14 cellular contexts compared by ENCODE assay signal in genomic region chr11:86288776-86289507, GRCh38. TPM values are rescaled to one million over a fixed set of nuclear protein-coding genes. Genes with fewer than 3 reads are reported as not detected.
A peak's percentile ranks its signal among the peaks of the same experiment; 100 is the strongest.
DNase-seq lines count a peak whose midpoint lies in the region; ATAC-seq and TF ChIP-seq lines count a peak whose summit lies in the region.
"Had no signal": no experiment of that assay in that cellular context is flagged by ENCODE, and none has a peak within 500 bp of the region (broad histone marks: within the 10 kb centered on the region; RNA-seq: fewer than 3 reads in every experiment).

No MANE protein-coding gene starts in this region.

- H3F3A ChIP-seq in smooth muscle cell (ENCODE audit: low read depth): peaks cover 6% of the 10 kb centered on the region

- H3K9me3 ChIP-seq in Karpas-422 (ENCODE audit: low read length) (no peaks in the 10 kb centered on the region), smooth muscle cell (replicated peaks; ENCODE audit: low read depth) (no peaks in the 10 kb centered on the region)
- H3K9me3 ChIP-seq: sigmoid colon, SK-N-SH, vagina had no signal

- CTCF ChIA-PET in activated naive CD4-positive, alpha-beta T cell treated with anti-CD3 and anti-CD28 coated beads for 36 hours (lab: Charles Lee): interaction anchor here (0.6 to 3.0 kb wide), 6 partner anchors 27 to 435 kb away, joined by 3 to 13 read pairs (median 4); no protein-coding TSS in a partner anchor
- CTCF ChIA-PET in activated naive CD4-positive, alpha-beta T cell treated with anti-CD3 and anti-CD28 coated beads, Interleukin-2, amount 10 ng/mL, durations not matched to agents 7 days and 5 days (lab: Charles Lee): interaction anchor here (1.1 to 2.5 kb wide), 3 partner anchors 83 to 346 kb away, joined by 3 to 9 read pairs (median 4); no protein-coding TSS in a partner anchor

- H3K4me3 ChIP-seq in Karpas-422 (ENCODE audit: low read length): no peak overlapping the region
- no peak overlapping the region for H3K4me3 ChIP-seq in smooth muscle cell
- H3K4me3 ChIP-seq: GM23338, sigmoid colon, vagina had no signal

- H3K9me2 ChIP-seq in Karpas-422 (replicated peaks; ENCODE audit: insufficient read depth, low read length): no peaks in the 10 kb centered on the region
- H3K9me2 ChIP-seq: SK-N-SH had no signal

- no peak overlapping the region for H3K27ac ChIP-seq in Karpas-422 (ENCODE audit: low read length)
- H3K27ac ChIP-seq in smooth muscle cell (ENCODE audit: low read depth): peak overlapping the region; percentile 65
- H3K27ac ChIP-seq: epithelial cell of prostate, sigmoid colon, vagina had no signal

- intact Hi-C loops in activated naive CD4-positive, alpha-beta T cell treated with anti-CD3 and anti-CD28 coated beads for 36 hours (cut with micrococcal nuclease): loop anchor here (5.0 kb wide), 1 partner anchor 213 kb away; no protein-coding TSS in a partner anchor

- no peaks in the 10 kb centered on the region for H3K79me2 ChIP-seq in Karpas-422 (ENCODE audit: low read length)
- no peaks in the 10 kb centered on the region for H3K79me2 ChIP-seq in smooth muscle cell (ENCODE audit: low read depth)

- no peaks in the 10 kb centered on the region for H3K27me3 Mint-ChIP-seq in activated naive CD4-positive, alpha-beta T cell treated with anti-CD3 and anti-CD28 coated beads for 36 hours (ENCODE audit: low read depth)
- no peaks in the 10 kb centered on the region for H3K27me3 Mint-ChIP-seq in activated naive CD4-positive, alpha-beta T cell treated with anti-CD3 and anti-CD28 coated beads, Interleukin-2, amount 10 ng/mL, durations not matched to agents 7 days and 5 days
- H3K27me3 Mint-ChIP-seq in central memory CD8-positive, alpha-beta T cell: no peaks in the 10 kb centered on the region

- H3K9me3 Mint-ChIP-seq in activated naive CD4-positive, alpha-beta T cell treated with anti-CD3 and anti-CD28 coated beads for 36 hours: peaks cover 4% of the 10 kb centered on the region
- H3K9me3 Mint-ChIP-seq in activated naive CD4-positive, alpha-beta T cell treated with anti-CD3 and anti-CD28 coated beads, Interleukin-2, amount 10 ng/mL, durations not matched to agents 7 days and 5 days: no peaks in the 10 kb centered on the region
- no peaks in the 10 kb centered on the region for H3K9me3 Mint-ChIP-seq in central memory CD8-positive, alpha-beta T cell
- H3K9me3 Mint-ChIP-seq: GM23338 had no signal

- H3K4me1 Mint-ChIP-seq in activated naive CD4-positive, alpha-beta T cell treated with anti-CD3 and anti-CD28 coated beads for 36 hours (ENCODE audit: low read depth): peaks cover 76% of the 10 kb centered on the region
- H3K4me1 Mint-ChIP-seq in activated naive CD4-positive, alpha-beta T cell treated with anti-CD3 and anti-CD28 coated beads, Interleukin-2, amount 10 ng/mL, durations not matched to agents 7 days and 5 days: peaks cover 57% of the 10 kb centered on the region
- peaks cover 22% of the 10 kb centered on the region for H3K4me1 Mint-ChIP-seq in central memory CD8-positive, alpha-beta T cell

- H3K27ac Mint-ChIP-seq in activated naive CD4-positive, alpha-beta T cell treated with anti-CD3 and anti-CD28 coated beads for 36 hours: no peak overlapping the region
- H3K27ac Mint-ChIP-seq in activated naive CD4-positive, alpha-beta T cell treated with anti-CD3 and anti-CD28 coated beads, Interleukin-2, amount 10 ng/mL, durations not matched to agents 7 days and 5 days: no peak overlapping the region
- H3K27ac Mint-ChIP-seq in central memory CD8-positive, alpha-beta T cell (ENCODE audit: low read depth): peak overlapping the region; percentile 38
- H3K27ac Mint-ChIP-seq: GM23338 had no signal

- no peak for TF ChIP-seq CTCF in smooth muscle cell (IDR thresholded peaks at IDR 0.05; ENCODE audit: borderline replicate concordance, insufficient read depth, poor library complexity, severe bottlenecking)

- H3K4me3 Mint-ChIP-seq in activated naive CD4-positive, alpha-beta T cell treated with anti-CD3 and anti-CD28 coated beads for 36 hours: no peak overlapping the region
- no peak overlapping the region for H3K4me3 Mint-ChIP-seq in activated naive CD4-positive, alpha-beta T cell treated with anti-CD3 and anti-CD28 coated beads, Interleukin-2, amount 10 ng/mL, durations not matched to agents 7 days and 5 days
- H3K4me3 Mint-ChIP-seq in central memory CD8-positive, alpha-beta T cell: no peak overlapping the region
- H3K4me3 Mint-ChIP-seq: GM23338 had no signal

- H3K36me3 ChIP-seq in Karpas-422 (ENCODE audit: insufficient read depth, low read length) (peaks cover 5% of the 10 kb centered on the region; the same call in 1 of the 2 replicates), smooth muscle cell (ENCODE audit: low read depth) (no peaks in the 10 kb centered on the region)
- H3K36me3 ChIP-seq: vagina had no signal

- H3K4me2 ChIP-seq in Karpas-422 (ENCODE audit: low read depth, low read length, poor library complexity, severe bottlenecking) (no peak overlapping the region), smooth muscle cell (peak overlapping the region; percentile 25)
- H3K4me2 ChIP-seq: GM23338, SK-N-SH had no signal

- peaks cover 32% of the 10 kb centered on the region for H3K4me1 ChIP-seq in Karpas-422 (ENCODE audit: low read length)
- H3K4me1 ChIP-seq in smooth muscle cell (ENCODE audit: low read depth): no peaks in the 10 kb centered on the region
- H3K4me1 ChIP-seq: sigmoid colon, vagina had no signal

- peaks cover 15% of the 10 kb centered on the region for H3K36me3 Mint-ChIP-seq in activated naive CD4-positive, alpha-beta T cell treated with anti-CD3 and anti-CD28 coated beads for 36 hours (ENCODE audit: low read depth)
- peaks cover 10% of the 10 kb centered on the region for H3K36me3 Mint-ChIP-seq in activated naive CD4-positive, alpha-beta T cell treated with anti-CD3 and anti-CD28 coated beads, Interleukin-2, amount 10 ng/mL, durations not matched to agents 7 days and 5 days
- H3K36me3 Mint-ChIP-seq in central memory CD8-positive, alpha-beta T cell (ENCODE audit: insufficient read depth): peaks cover 6% of the 10 kb centered on the region

- DNase-seq in activated naive CD4-positive, alpha-beta T cell treated with anti-CD3 and anti-CD28 coated beads for 36 hours: peak; percentile 48
- DNase-seq in activated naive CD4-positive, alpha-beta T cell treated with anti-CD3 and anti-CD28 coated beads, Interleukin-2, amount 10 ng/mL, durations not matched to agents 7 days and 5 days: no peak
- peak; percentile 69 for DNase-seq in Karpas-422
- no peak for DNase-seq in central memory CD8-positive, alpha-beta T cell (ENCODE audit: low spot score in 2 of 2)
- no peak for DNase-seq in smooth muscle cell (lab: John Stamatoyannopoulos, UW; ENCODE audit: unreplicated experiment)
- no peak for DNase-seq in activated gamma-delta T cell treated with Interleukin-2 at 50 U/mL for 16 hours
- no peak for DNase-seq in NCI-H526 treated with DMSO at 0.1 percent for 48 hours (lab: John Stamatoyannopoulos, UW)
- DNase-seq: NCI-H146, sigmoid colon, SK-N-SH had no signal

- no peak overlapping the region for H3K9ac ChIP-seq in Karpas-422 (ENCODE audit: low read length)
- H3K9ac ChIP-seq in smooth muscle cell (ENCODE audit: low read depth): no peak overlapping the region
- H3K9ac ChIP-seq: SK-N-SH had no signal

- H3K27me3 ChIP-seq in Karpas-422 (ENCODE audit: low read length): no peaks in the 10 kb centered on the region
- no peaks in the 10 kb centered on the region for H3K27me3 ChIP-seq in smooth muscle cell (ENCODE audit: low read depth)
- H3K27me3 ChIP-seq: sigmoid colon, vagina had no signal

- H4K20me1 ChIP-seq in Karpas-422 (ENCODE audit: insufficient read depth, low read depth, low read length) (peaks cover 6% of the 10 kb centered on the region; the same call in 1 of the 2 replicates), smooth muscle cell (ENCODE audit: low read depth) (no peaks in the 10 kb centered on the region)

- H2AFZ ChIP-seq in Karpas-422 (ENCODE audit: low read length) (no peak overlapping the region), smooth muscle cell (ENCODE audit: low read depth) (no peak overlapping the region)
- H2AFZ ChIP-seq: GM23338 had no signal

- WGBS in smooth muscle cell (ENCODE audit: low lambda C conversion rate): 46% methylated on average over 7 of the region's 7 CpGs

- no peak for ATAC-seq in central memory CD8-positive, alpha-beta T cell (replicated peaks; ENCODE audit: extremely low read depth, poor library complexity, severe bottlenecking)
- ATAC-seq in HG03571 (IDR thresholded peaks at IDR 0.05; ENCODE audit: unreplicated experiment): no peak
- ATAC-seq: GM23338 had no signal

RNA-seq across cellular contexts. Expression of gene HIKESHI, which starts 13.1 kb away (rescaled TPM):
- 10 to 100 TPM; 40.4 to 41.9 TPM for total RNA-seq in activated naive CD4-positive, alpha-beta T cell treated with anti-CD3 and anti-CD28 coated beads for 36 hours
- 73.4 and 172 TPM in 2 replicates for total RNA-seq in Karpas-422 (2014; rRNA removed; shearing (Covaris generic); ENCODE audit: low replicate concordance)
- total RNA-seq in smooth muscle cell: 63.0 and 75.3 TPM in 2 replicates
- polyA plus RNA-seq in smooth muscle cell: 71.1 and 75.1 TPM in 2 replicates

RNA-seq across cellular contexts. Expression of gene EED, which starts 44.4 kb away (rescaled TPM):
- 10 to 100 TPM; 60.4 to 61.0 TPM for total RNA-seq in activated naive CD4-positive, alpha-beta T cell treated with anti-CD3 and anti-CD28 coated beads for 36 hours
- total RNA-seq in Karpas-422 (2014; rRNA removed; shearing (Covaris generic); ENCODE audit: low replicate concordance): 100 and 137 TPM in 2 replicates
- total RNA-seq in smooth muscle cell: 24.7 and 38.7 TPM in 2 replicates
- polyA plus RNA-seq in smooth muscle cell: 18.6 and 26.7 TPM in 2 replicates

Comparison
In these comparisons a context has a peak if more than half of its experiments do, and no peak if none do; other contexts are left out.
1. DNase-seq: peak in activated naive CD4-positive, alpha-beta T cell treated with anti-CD3 and anti-CD28 coated beads for 36 hours (single experiment) and Karpas-422 (single experiment); none in activated naive CD4-positive, alpha-beta T cell treated with anti-CD3 and anti-CD28 coated beads, Interleukin-2, amount 10 ng/mL, durations not matched to agents 7 days and 5 days (single experiment), central memory CD8-positive, alpha-beta T cell (0 of 2), smooth muscle cell (single experiment), activated gamma-delta T cell treated with Interleukin-2 at 50 U/mL for 16 hours (single experiment) and NCI-H526 treated with DMSO at 0.1 percent for 48 hours (single experiment).